8 cellular contexts compared by ENCODE assay signal in genomic region chr2:173076557-173077345, GRCh38. TPM values are rescaled to one million over a fixed set of nuclear protein-coding genes. Genes with fewer than 3 reads are reported as not detected.
DNase-seq lines count a peak whose midpoint lies in the region; ATAC-seq, FAIRE-seq and TF ChIP-seq lines count a peak whose summit lies in the region.

No MANE protein-coding gene starts in this region.

- no peak for FAIRE-seq in RCC 7860 (lab: Jason Lieb, UNC)

- H3K36me3 ChIP-seq in CD4-positive, CD25-positive, alpha-beta regulatory T cell (ENCODE audit: control insufficient read depth, insufficient read depth, low read length) = no peaks in the 10 kb centered on the region
- H3K36me3 ChIP-seq in breast epithelium (no peaks in the 10 kb centered on the region), kidney epithelial cell (ENCODE audit: control insufficient read depth, insufficient read depth, low read length) (no peaks in the 10 kb centered on the region)

- intact Hi-C loops in breast epithelium (cut with DNase I; ENCODE audit: low total_unique reads) = no loop called here

- no peak overlapping the region for H3K27ac ChIP-seq in CD4-positive, CD25-positive, alpha-beta regulatory T cell (ENCODE audit: insufficient read depth, low read length, poor library complexity, severe bottlenecking)
- H3K27ac ChIP-seq in breast epithelium = peak overlapping the region; percentile 98 to 99

- peak overlapping the region; percentile 67 for H3K4me3 ChIP-seq in CD4-positive, CD25-positive, alpha-beta regulatory T cell (ENCODE audit: low read depth, low read length)
- H3K4me3 ChIP-seq in breast epithelium (peak overlapping the region; percentile 66 to 83 (median 71)), kidney epithelial cell (ENCODE audit: low read depth, low read length) (peak overlapping the region; percentile 69)

- TF ChIP-seq CTCF in breast epithelium (IDR thresholded peaks at IDR 0.05) = no peak
- no peak for TF ChIP-seq CTCF in kidney epithelial cell (IDR thresholded peaks at IDR 0.05; ENCODE audit: insufficient read depth, low read length, poor library complexity, severe bottlenecking)

- no peak for TF ChIP-seq POLR2A in breast epithelium (IDR thresholded peaks at IDR 0.05)

- peaks cover 10% of the 10 kb centered on the region for H3K4me1 ChIP-seq in CD4-positive, CD25-positive, alpha-beta regulatory T cell (ENCODE audit: control insufficient read depth, insufficient read depth, low read length, poor library complexity, severe bottlenecking)
- H3K4me1 ChIP-seq in breast epithelium = no peaks in the 10 kb centered on the region

- peaks cover 36% of the 10 kb centered on the region for H3K27me3 Mint-ChIP-seq in CD4-positive, CD25-positive, alpha-beta regulatory T cell

- peaks cover 14% of the 10 kb centered on the region for H3K27me3 ChIP-seq in CD4-positive, CD25-positive, alpha-beta regulatory T cell (ENCODE audit: control insufficient read depth, insufficient read depth, low read length)
- H3K27me3 ChIP-seq in breast epithelium (no peaks in the 10 kb centered on the region), kidney epithelial cell (ENCODE audit: control insufficient read depth, insufficient read depth, low read length) (no peaks in the 10 kb centered on the region)

- H3K36me3 Mint-ChIP-seq in CD4-positive, CD25-positive, alpha-beta regulatory T cell = no peaks in the 10 kb centered on the region

- H3K9me3 Mint-ChIP-seq in CD4-positive, CD25-positive, alpha-beta regulatory T cell = peaks cover 0 to 4% (median 0%) of the 10 kb centered on the region in 7 donors

- H3K4me1 Mint-ChIP-seq in CD4-positive, CD25-positive, alpha-beta regulatory T cell = peaks cover 0 to 16% (median 2%) of the 10 kb centered on the region in 4 donors

- ATAC-seq in CD4-positive, CD25-positive, alpha-beta regulatory T cell (ENCODE audit: low read depth in 2 of 2) = peak; percentile 7 to 18
- peak; percentile 22 for ATAC-seq in GM19025 (IDR thresholded peaks at IDR 0.05; ENCODE audit: low read depth, unreplicated experiment)
- peak; percentile 26 for ATAC-seq in HG03159 (IDR thresholded peaks at IDR 0.05; ENCODE audit: unreplicated experiment)

- H3K9me3 ChIP-seq in CD4-positive, CD25-positive, alpha-beta regulatory T cell (ENCODE audit: control insufficient read depth in 2 of 2, low read length in 2 of 2) = no peaks in the 10 kb centered on the region
- H3K9me3 ChIP-seq in breast epithelium = no peaks in the 10 kb centered on the region

- peak in 1 of 3 donors; percentile 44 for DNase-seq in CD4-positive, CD25-positive, alpha-beta regulatory T cell
- peak; percentile 8 for DNase-seq in RCC 7860 (ENCODE audit: low spot score)
- DNase-seq in breast epithelium (ENCODE audit: low spot score in 2 of 2) = peak; percentile 48 to 55
- DNase-seq in kidney epithelial cell (ENCODE audit: low read depth) = no peak
- peak; percentile 5 to 22 for DNase-seq in stimulated activated CD8-positive, alpha-beta memory T cell treated with anti-CD3 and anti-CD28 coated beads, Interleukin-15, amount 100 ng/mL, for 48 hours (ENCODE audit: low read depth in 2 of 2)
- DNase-seq in NCI-H226 = no peak

- H3K4me3 Mint-ChIP-seq in CD4-positive, CD25-positive, alpha-beta regulatory T cell = peak overlapping the region; percentile 73 to 93 (median 76)

- peak overlapping the region in 1 of 3 donors; percentile 87 for H3K27ac Mint-ChIP-seq in CD4-positive, CD25-positive, alpha-beta regulatory T cell

RNA-seq across cellular contexts. Expression of gene MAP3K20, which starts 1.1 kb away (rescaled TPM):
- total RNA-seq in CD4-positive, CD25-positive, alpha-beta regulatory T cell = 1.8 TPM
- 1 to 10 TPM; 1.3 to 1.9 (median 1.5) TPM for polyA plus RNA-seq in CD4-positive, CD25-positive, alpha-beta regulatory T cell
- 10 to 100 TPM; 34.8 to 67.0 (median 42.9) TPM for total RNA-seq in breast epithelium
- 18.9 and 20.4 TPM in 2 replicates for total RNA-seq in kidney epithelial cell

Comparison
In these comparisons a context has a peak if more than half of its experiments do, and no peak if none do; other contexts are left out.
1. DNase-seq: peak in RCC 7860 (single experiment), breast epithelium (2 of 2) and stimulated activated CD8-positive, alpha-beta memory T cell treated with anti-CD3 and anti-CD28 coated beads, Interleukin-15, amount 100 ng/mL, for 48 hours (2 of 2); none in kidney epithelial cell (single experiment) and NCI-H226 (single experiment).
2. Peak in every context shown above with its lines, with median percentiles within 50 percentile points of each other: ATAC-seq and H3K4me3 ChIP-seq.